In genomic region chr4:9913846-9914245, GRCh38 we compare ENCODE assay signal across 29 cellular contexts.
"Had no signal": no experiment of that assay in that cellular context is flagged by ENCODE, and none has a peak within 500 bp of the region (broad histone marks: within the 10 kb centered on the region; RNA-seq: fewer than 3 reads in every experiment).

No MANE protein-coding gene starts in this region.

- H3K27me3 ChIP-seq: esophagus squamous epithelium, heart right ventricle, left lung, neural progenitor cell, suprapubic skin, transverse colon, upper lobe of right lung, uterus had no signal

- FAIRE-seq: endometrium, islet of Langerhans had no signal

- DNase-seq: dermis blood vessel endothelial cell; effector memory CD4-positive, alpha-beta T cell; erythroblast; esophagus squamous epithelium; foreskin melanocyte; glutamatergic neuron; heart right ventricle; hippocampal formation; left cardiac atrium; left lung; mesenchymal stem cell; mucosa of descending colon; naive thymus-derived CD4-positive, alpha-beta T cell; stimulated activated CD4-positive, alpha-beta T cell treated with anti-CD3 and anti-CD28 coated beads, Interleukin-12 subunit alpha, Interleukin-12 subunit beta, amount 100 ng/mL, for 4 hours; stimulated activated CD4-positive, alpha-beta T cell treated with anti-CD3 and anti-CD28 coated beads, Interleukin-1b, Interleukin-23, amount 100 ng/mL, for 48 hours; stimulated activated CD4-positive, alpha-beta T cell treated with anti-CD3 and anti-CD28 coated beads, Interleukin-4, amount 100 ng/mL, for 1 hour; stimulated activated CD8-positive, alpha-beta memory T cell treated with anti-CD3 and anti-CD28 coated beads, Interleukin-4, amount 100 ng/mL, for 48 hours; stimulated activated naive CD4-positive, alpha-beta T cell; stimulated activated naive CD8-positive, alpha-beta T cell treated with anti-CD3 and anti-CD28 coated beads, Interleukin-15, amount 100 ng/mL, for 72 hours; transverse colon; upper lobe of right lung; uterus had no signal

- ATAC-seq: heart right ventricle; left cardiac atrium; left lung; mucosa of descending colon; naive thymus-derived CD4-positive, alpha-beta T cell; sciatic nerve; stimulated activated naive CD8-positive, alpha-beta T cell treated with anti-CD3 and anti-CD28 coated beads, Interleukin-15, amount 100 ng/mL, for 72 hours; upper lobe of right lung had no signal

- H2AFZ ChIP-seq: neural progenitor cell, parathyroid adenoma had no signal

- H3K79me2 ChIP-seq: parathyroid adenoma had no signal

- H3K36me3 ChIP-seq: heart right ventricle, left lung, neural progenitor cell, transverse colon, upper lobe of right lung, uterus had no signal

- H3K9ac ChIP-seq: neural progenitor cell, parathyroid adenoma had no signal

- H3K4me3 ChIP-seq: esophagus squamous epithelium, heart right ventricle, left lung, mucosa of descending colon, neural progenitor cell, smooth muscle cell, suprapubic skin, transverse colon, upper lobe of right lung, uterus had no signal

- H3K4me1 ChIP-seq: esophagus squamous epithelium, left lung, neural progenitor cell, parathyroid adenoma, suprapubic skin, transverse colon, upper lobe of right lung, uterus had no signal

- H3K4me2 ChIP-seq: neural progenitor cell, smooth muscle cell had no signal

- H3K27ac ChIP-seq: esophagus squamous epithelium, heart right ventricle, left lung, neural progenitor cell, parathyroid adenoma, suprapubic skin, transverse colon, upper lobe of right lung, uterus had no signal

- H3K9me3 ChIP-seq: esophagus squamous epithelium, left lung, mucosa of descending colon, suprapubic skin, transverse colon, upper lobe of right lung, uterus had no signal
